ENCODE assay signal across 8 cellular contexts in the genomic region with DNA sequence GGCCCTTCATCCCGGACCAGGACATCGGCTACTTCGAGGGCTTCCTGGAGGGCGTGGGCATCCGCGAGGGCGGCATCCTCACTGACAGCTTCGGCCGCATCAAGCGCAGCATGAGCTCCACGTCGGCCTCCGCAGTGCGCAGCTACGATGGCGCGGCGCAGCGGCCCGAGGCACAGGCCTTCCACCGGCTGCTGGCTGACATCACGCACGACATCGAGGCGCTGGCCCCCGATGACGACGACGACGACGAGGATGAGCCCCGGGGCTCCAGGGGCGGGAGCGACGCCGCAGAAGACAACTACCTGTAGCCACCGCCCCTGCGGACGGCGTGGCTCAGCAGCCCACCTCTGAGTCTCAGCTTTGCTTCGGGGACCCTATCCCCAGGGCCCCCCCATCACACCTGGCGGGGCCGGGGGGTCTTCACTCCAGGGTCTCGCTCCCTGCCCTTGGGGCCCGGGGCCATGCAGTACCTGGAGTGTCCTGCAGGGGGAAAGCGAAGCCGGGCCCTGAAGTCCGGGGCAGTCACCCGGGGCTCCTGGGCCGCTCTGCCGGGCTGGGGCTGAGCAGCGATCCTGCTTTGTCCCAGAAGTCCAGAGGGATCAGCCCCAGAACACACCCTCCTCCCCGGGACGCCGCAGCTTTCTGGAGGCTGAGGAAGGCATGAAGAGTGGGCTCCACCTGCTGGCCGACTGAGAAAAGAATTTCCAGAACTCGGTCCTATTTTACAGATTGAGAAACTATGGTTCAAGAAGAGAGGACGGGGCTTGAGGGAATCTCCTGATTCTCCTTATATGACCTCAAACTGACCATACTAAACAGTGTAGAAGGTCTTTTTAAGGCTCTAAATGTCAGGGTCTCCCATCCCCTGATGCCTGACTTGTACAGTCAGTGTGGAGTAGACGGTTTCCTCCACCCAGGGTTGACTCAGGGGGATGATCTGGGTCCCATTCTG. TPM values are rescaled to one million over a fixed set of nuclear protein-coding genes. Genes with fewer than 3 reads are reported as not detected.
A peak's percentile ranks its signal among the peaks of the same experiment; 100 is the strongest.
DNase-seq lines count a peak whose midpoint lies in the region; ATAC-seq, FAIRE-seq and TF ChIP-seq lines count a peak whose summit lies in the region.

No MANE protein-coding gene starts in this region.

- H3K79me2 ChIP-seq in HepG2 (ENCODE audit: insufficient read depth, low read length) = no peaks in the 10 kb centered on the region

- WGBS in HepG2 (ENCODE audit: low lambda C conversion rate) = 18% methylated on average over 44 of the region's 59 CpGs

- no peak overlapping the region for H2AFZ ChIP-seq in HepG2 (ENCODE audit: low read length)

- H3K4me1 ChIP-seq in BLaER1 (peaks cover 43% of the 10 kb centered on the region), HepG2 (ENCODE audit: insufficient read depth, low read length) (peaks cover 23% of the 10 kb centered on the region)

- POLR2A ChIA-PET in HepG2 (lab: Yijun Ruan, JAX) = no interaction called here

- intact Hi-C loops in HepG2 (cut with micrococcal nuclease; ENCODE audit: unreplicated experiment) = loop anchor here (1.0 to 5.0 kb wide), 5 partner anchors 13 to 208 kb away; a partner anchor contains a TSS

- H3K27me3 ChIP-seq in BLaER1 (no peaks in the 10 kb centered on the region), HepG2 (ENCODE audit: control insufficient read depth in 1 of 2, insufficient read depth in 2 of 2, low read length in 2 of 2) (peaks cover 0 to 36% of the 10 kb centered on the region in 2 experiments; a peak in 3 of 5 replicates)

- ATAC-seq in HG02885 (IDR thresholded peaks at IDR 0.05; ENCODE audit: poor library complexity, unreplicated experiment) (peak; percentile 60), HepG2 (peak; percentile 97), GM18873 (IDR thresholded peaks at IDR 0.05; ENCODE audit: low FRiP score, unreplicated experiment) (no peak)

- TF ChIP-seq RAD21 in HepG2 (CRISPR knock-in tag; IDR thresholded peaks at IDR 0.05) = peak; percentile 97

- DNase-seq in NCI-H526 treated with DMSO at 0.1 percent for 48 hours (lab: John Stamatoyannopoulos, UW) = peak; percentile 88
- peak; percentile 63 for DNase-seq in activated CD4-positive, alpha-beta T cell treated with anti-CD3 and anti-CD28 coated beads for 48 hours
- peak; percentile 88 for DNase-seq in dermis blood vessel endothelial cell
- peak; percentile 94 for DNase-seq in HepG2 (ENCODE audit: low spot score)
- peak; percentile 63 for DNase-seq in stimulated activated CD4-positive, alpha-beta T cell treated with anti-CD3 and anti-CD28 coated beads, Interleukin-4, amount 100 ng/mL, for 24 hours

- TF ChIP-seq EP300 in HepG2 (IDR thresholded peaks at IDR 0.05; ENCODE audit: low read depth in 2 of 2, low read length in 2 of 2) = no peak
- TF ChIP-seq EP300 in HepG2 (CRISPR knock-in tag; IDR thresholded peaks at IDR 0.05; ENCODE audit: borderline replicate concordance) = no peak

- H4K20me1 ChIP-seq in BLaER1 (no peaks in the 10 kb centered on the region), HepG2 (ENCODE audit: insufficient read depth, low read length) (no peaks in the 10 kb centered on the region)

- BruUV-seq in HepG2 (replicated peaks; lab: Mats Ljungman, UMichigan) = no TSS peak

- CTCF ChIA-PET in HepG2 (lab: Yijun Ruan, JAX; ENCODE audit: low intra/inter-chr PET ratio, low total read pairs) = interaction anchor here (0.6 to 3.3 kb wide), 8 partner anchors 12 to 211 kb away, joined by 3 to 64 read pairs (median 6); a partner anchor contains a TSS

- in situ Hi-C loops in HepG2 (cut with HindIII; ENCODE audit: extremely low pct_ligation_motif_present, low pct_unique_long_range_greater_than_20kb) = loop anchor here (5.0 kb wide), 1 partner anchor 209 kb away; no protein-coding TSS in a partner anchor

- TF ChIP-seq CTCF in HepG2 (CRISPR knock-in tag; IDR thresholded peaks at IDR 0.05) = peak; percentile 93

- H3K36me3 ChIP-seq in BLaER1 (no peaks in the 10 kb centered on the region), HepG2 (replicated peaks in 1 of 2; ENCODE audit: control insufficient read depth in 1 of 2, insufficient read depth in 2 of 2, low read length in 2 of 2) (no peaks in the 10 kb centered on the region)

- peak overlapping the region; percentile 57; the same call in 1 of the 2 replicates for H3K9ac ChIP-seq in BLaER1
- no peak overlapping the region for H3K9ac ChIP-seq in HepG2 (ENCODE audit: insufficient read depth, low read depth, low read length)

- no peak for TF ChIP-seq POLR2A in HepG2 (IDR thresholded peaks at IDR 0.05; ENCODE audit: insufficient read depth in 1 of 2, low read depth in 2 of 2, low read length in 2 of 2)

- peak overlapping the region; percentile 73 for H3K4me2 ChIP-seq in BLaER1
- H3K4me2 ChIP-seq in HepG2 (ENCODE audit: low read depth, low read length) = peak overlapping the region; percentile 23

- peak; percentile 88 for FAIRE-seq in HepG2 (lab: Jason Lieb, UNC)

- H3K27ac ChIP-seq in BLaER1 (no peak overlapping the region), HepG2 (ENCODE audit: extremely low read length, insufficient read depth, low read length) (no peak overlapping the region)

- peak overlapping the region; percentile 54 for H3K4me3 ChIP-seq in BLaER1
- H3K4me3 ChIP-seq in HepG2 (replicated peaks in 1 of 3; ENCODE audit: insufficient read depth in 1 of 3, low read depth in 2 of 3, low read length in 3 of 3) = peak overlapping the region in 1 of 3 experiments; percentile 24; a peak in 1 of 6 replicates

- H3K9me3 ChIP-seq in BLaER1 (no peaks in the 10 kb centered on the region), HepG2 (ENCODE audit: low read length) (no peaks in the 10 kb centered on the region)

TF ChIP-seq in HepG2, 621 proteins besides CTCF, POLR2A, EP300 and RAD21 (continues in another document):
- no peak for TF ChIP-seq PAWR (CRISPR knock-in tag; IDR thresholded peaks at IDR 0.05; ENCODE audit: borderline replicate concordance)
- TF ChIP-seq CC2D1A (CRISPR knock-in tag; IDR thresholded peaks at IDR 0.05) = 0 out of 2 replicates have a peak, but pooled peaks have one; percentile 29

RNA-seq across cellular contexts. Expression of a gene that starts 20.8 kb away (rescaled TPM):
- total RNA-seq in dermis blood vessel endothelial cell (not detected in 2 replicates), HepG2 (2016; rRNA removed; fragmentation: Illumina TruSeq; extraction: Trizol) (not detected in 2 replicates)
- not detected in 2 replicates for total RNA-seq in HepG2 (2016; cell fraction: cytosol; rRNA removed; fragmentation: Illumina TruSeq; extraction: Trizol; ENCODE audit: low read depth)
- not detected in 2 replicates for total RNA-seq in HepG2 (2016; cell fraction: insoluble cytoplasmic fraction; rRNA removed; fragmentation: Illumina TruSeq; extraction: Trizol)
- total RNA-seq in HepG2 (2016; cell fraction: membrane; rRNA removed; fragmentation: Illumina TruSeq; extraction: Trizol) = not detected in 2 replicates
- not detected in 2 replicates for total RNA-seq in HepG2 (2016; cell fraction: nucleus; rRNA removed; fragmentation: Illumina TruSeq; extraction: Trizol)
- polyA plus RNA-seq in HepG2 (2011; rRNA removed) = 0.04 and 0.10 TPM in 2 replicates
- polyA plus RNA-seq in HepG2 (2011; cell fraction: cytosol; rRNA removed) = 0.05 TPM in 1 of 2 replicates, not detected in the other
- polyA plus RNA-seq in HepG2 (2011; cell fraction: nucleus; rRNA removed) = 0.06 TPM in 1 of 2 replicates, not detected in the other
- not detected in 2 replicates for polyA plus RNA-seq in HepG2 (2012)
- not detected in 2 replicates for polyA plus RNA-seq in HepG2 (2016; cell fraction: cytosol; fragmentation: Illumina TruSeq; extraction: Trizol; ENCODE audit: low read depth)
- polyA plus RNA-seq in HepG2 (2016; cell fraction: insoluble cytoplasmic fraction; fragmentation: Illumina TruSeq; extraction: Trizol; ENCODE audit: low read depth) = not detected in 2 replicates
- not detected in 2 replicates for polyA plus RNA-seq in HepG2 (2016; cell fraction: membrane; fragmentation: Illumina TruSeq; extraction: Trizol; ENCODE audit: low read depth)
- not detected in 2 replicates for polyA plus RNA-seq in HepG2 (2016; cell fraction: nucleus; fragmentation: Illumina TruSeq; extraction: Trizol; ENCODE audit: insufficient read depth, low read depth)
- not detected in 2 replicates for polyA minus RNA-seq in HepG2 (2011; rRNA and poly(A)+ RNA removed; ENCODE audit: low replicate concordance)
- polyA minus RNA-seq in HepG2 (2011; cell fraction: cytosol; rRNA and poly(A)+ RNA removed) = not detected in 2 replicates
- not detected in 2 replicates for polyA minus RNA-seq in HepG2 (2011; cell fraction: nucleus; rRNA and poly(A)+ RNA removed)

RNA-seq across cellular contexts. Expression of a gene that starts 21.0 kb away (rescaled TPM):
- 31.1 and 35.5 TPM in 2 replicates for total RNA-seq in dermis blood vessel endothelial cell
- total RNA-seq in HepG2 (2016; rRNA removed; fragmentation: Illumina TruSeq; extraction: Trizol) = 0.15 TPM in 1 of 2 replicates, not detected in the other
- 0.18 TPM in 1 of 2 replicates, not detected in the other for total RNA-seq in HepG2 (2016; cell fraction: cytosol; rRNA removed; fragmentation: Illumina TruSeq; extraction: Trizol; ENCODE audit: low read depth)
- total RNA-seq in HepG2 (2016; cell fraction: insoluble cytoplasmic fraction; rRNA removed; fragmentation: Illumina TruSeq; extraction: Trizol) = 0.09 TPM in 1 of 2 replicates, not detected in the other
- total RNA-seq in HepG2 (2016; cell fraction: membrane; rRNA removed; fragmentation: Illumina TruSeq; extraction: Trizol) = not detected in 2 replicates
- total RNA-seq in HepG2 (2016; cell fraction: nucleus; rRNA removed; fragmentation: Illumina TruSeq; extraction: Trizol) = not detected in 2 replicates
- not detected in 2 replicates for polyA plus RNA-seq in HepG2 (2011; rRNA removed)
- 0.13 TPM in 1 of 2 replicates, not detected in the other for polyA plus RNA-seq in HepG2 (2011; cell fraction: cytosol; rRNA removed)
- polyA plus RNA-seq in HepG2 (2011; cell fraction: nucleus; rRNA removed) = 0.07 and 0.16 TPM in 2 replicates
- 0.15 TPM in 1 of 2 replicates, not detected in the other for polyA plus RNA-seq in HepG2 (2012)
- polyA plus RNA-seq in HepG2 (2016; cell fraction: cytosol; fragmentation: Illumina TruSeq; extraction: Trizol; ENCODE audit: low read depth) = not detected in 2 replicates
- polyA plus RNA-seq in HepG2 (2016; cell fraction: insoluble cytoplasmic fraction; fragmentation: Illumina TruSeq; extraction: Trizol; ENCODE audit: low read depth) = 0.12 and 0.25 TPM in 2 replicates
- 0.08 TPM in 1 of 2 replicates, not detected in the other for polyA plus RNA-seq in HepG2 (2016; cell fraction: membrane; fragmentation: Illumina TruSeq; extraction: Trizol; ENCODE audit: low read depth)
- polyA plus RNA-seq in HepG2 (2016; cell fraction: nucleus; fragmentation: Illumina TruSeq; extraction: Trizol; ENCODE audit: insufficient read depth, low read depth) = 0.42 TPM in 1 of 2 replicates, not detected in the other
- not detected in 2 replicates for polyA minus RNA-seq in HepG2 (2011; rRNA and poly(A)+ RNA removed; ENCODE audit: low replicate concordance)
- polyA minus RNA-seq in HepG2 (2011; cell fraction: cytosol; rRNA and poly(A)+ RNA removed) = not detected in 2 replicates
- not detected in 2 replicates for polyA minus RNA-seq in HepG2 (2011; cell fraction: nucleus; rRNA and poly(A)+ RNA removed)

Comparison
In these comparisons a context has a peak if more than half of its experiments do, and no peak if none do; other contexts are left out.
1. RNA of a gene that starts 21.0 kb away (total RNA-seq): 31.1 to 35.5 TPM in dermis blood vessel endothelial cell; 0.09 to 0.18 TPM in HepG2; every median in the first group is over 10 times any median in the second.
2. Peak in every context shown above with its lines, with median percentiles within 50 percentile points of each other: DNase-seq.